Comparison of ENCODE assay signal across 19 cellular contexts in the genomic region with DNA sequence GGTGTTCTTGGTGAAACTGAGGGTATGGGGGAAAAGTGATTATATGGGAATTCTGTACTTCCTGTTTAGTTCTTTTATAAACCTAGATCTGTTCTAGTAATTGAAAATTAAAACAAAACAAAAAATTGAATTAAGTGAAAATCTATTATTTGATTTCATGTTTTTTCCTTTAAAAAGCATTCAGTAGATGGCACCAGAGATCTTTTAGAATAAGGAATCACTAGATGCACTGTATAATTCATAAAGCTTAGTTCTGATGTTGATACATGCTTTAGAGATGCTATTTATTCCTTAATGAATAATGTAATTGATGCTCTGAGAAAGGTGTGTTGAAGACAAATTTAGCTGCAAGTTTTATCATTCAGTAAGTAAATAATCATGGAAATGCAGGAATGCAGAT.
DNase-seq lines count a peak whose midpoint lies in the region; ATAC-seq, FAIRE-seq and TF ChIP-seq lines count a peak whose summit lies in the region.
"Had no signal": no experiment of that assay in that cellular context is flagged by ENCODE, and none has a peak within 500 bp of the region (broad histone marks: within the 10 kb centered on the region; RNA-seq: fewer than 3 reads in every experiment).

No MANE protein-coding gene starts in this region.

- no peak overlapping the region for H3K27ac Mint-ChIP-seq in activated naive CD4-positive, alpha-beta T cell treated with anti-CD3 and anti-CD28 coated beads, Interleukin-2, amount 10 ng/mL, durations not matched to agents 7 days and 5 days
- H3K27ac Mint-ChIP-seq: IgD-negative memory B cell had no signal

- in situ Hi-C loops in mammary epithelial cell (cut with MboI; ENCODE audit: low sequenced_read_pairs in 2 of 2): no loop called here

- no peaks in the 10 kb centered on the region for H3K9me3 ChIP-seq in osteoblast (ENCODE audit: low read depth, low read length)
- H3K9me3 ChIP-seq in mammary epithelial cell (replicated peaks; ENCODE audit: insufficient read depth, low read length): no peaks in the 10 kb centered on the region
- peaks cover 0 to 4% (median 0%) of the 10 kb centered on the region in 4 donors for H3K9me3 ChIP-seq in sigmoid colon
- H3K9me3 ChIP-seq: thoracic aorta had no signal

- FAIRE-seq in bronchial epithelial cell (lab: Jason Lieb, UNC): no peak

- H3K4me1 ChIP-seq in osteoblast (ENCODE audit: insufficient read depth, low read length) (no peaks in the 10 kb centered on the region), mammary epithelial cell (ENCODE audit: insufficient read depth, low read length) (no peaks in the 10 kb centered on the region), sigmoid colon (no peaks in the 10 kb centered on the region)
- H3K4me1 ChIP-seq: body of pancreas, esophagus squamous epithelium had no signal

- no peak for TF ChIP-seq EP300 in sigmoid colon (IDR thresholded peaks at IDR 0.05)

- H3K27me3 ChIP-seq in bronchial epithelial cell (ENCODE audit: control insufficient read depth, insufficient read depth, low read length) (no peaks in the 10 kb centered on the region), osteoblast (ENCODE audit: insufficient read depth, low read length) (no peaks in the 10 kb centered on the region), mammary epithelial cell (ENCODE audit: insufficient read depth, low read length) (no peaks in the 10 kb centered on the region), sigmoid colon (no peaks in the 10 kb centered on the region)
- H3K27me3 ChIP-seq: body of pancreas, esophagus squamous epithelium had no signal

- ATAC-seq in GM18868 (IDR thresholded peaks at IDR 0.05; ENCODE audit: unreplicated experiment): no peak
- ATAC-seq: body of pancreas had no signal

- H3K9me3 Mint-ChIP-seq in activated naive CD4-positive, alpha-beta T cell treated with anti-CD3 and anti-CD28 coated beads, Interleukin-2, amount 10 ng/mL, durations not matched to agents 7 days and 5 days: peaks cover 3% of the 10 kb centered on the region

- H4K20me1 ChIP-seq in osteoblast (ENCODE audit: insufficient read depth, low read length) (no peaks in the 10 kb centered on the region), mammary epithelial cell (ENCODE audit: insufficient read depth, low read length) (no peaks in the 10 kb centered on the region)

- H3K36me3 ChIP-seq in bronchial epithelial cell (ENCODE audit: control insufficient read depth, insufficient read depth, low read length) (no peaks in the 10 kb centered on the region), osteoblast (ENCODE audit: insufficient read depth, low read length) (no peaks in the 10 kb centered on the region), mammary epithelial cell (ENCODE audit: insufficient read depth, low read length) (no peaks in the 10 kb centered on the region), sigmoid colon (no peaks in the 10 kb centered on the region)
- H3K36me3 ChIP-seq: thoracic aorta had no signal

- intact Hi-C loops in mammary epithelial cell (cut with micrococcal nuclease) (loop anchor here (1.0 to 2.0 kb wide), 2 partner anchors 433 to 659 kb away; no protein-coding TSS in a partner anchor), sigmoid colon (cut with DNase I) (no loop called here)

- H3K4me3 ChIP-seq in bronchial epithelial cell (ENCODE audit: low read depth, low read length): no peak overlapping the region
- no peak overlapping the region for H3K4me3 ChIP-seq in osteoblast (ENCODE audit: insufficient read depth, low read length)
- no peak overlapping the region for H3K4me3 ChIP-seq in mammary epithelial cell (replicated peaks in 1 of 3; ENCODE audit: insufficient read depth in 1 of 3, low read depth in 2 of 3, low read length in 3 of 3)
- H3K4me3 ChIP-seq in sigmoid colon: no peak overlapping the region
- H3K4me3 ChIP-seq: body of pancreas, esophagus squamous epithelium, thoracic aorta had no signal

- TF ChIP-seq CTCF in bronchial epithelial cell (IDR thresholded peaks at IDR 0.05; ENCODE audit: insufficient read depth, low read length, severe bottlenecking) (no peak), osteoblast (IDR thresholded peaks at IDR 0.05; ENCODE audit: extremely low read depth, low read depth, low read length) (peak; percentile 41), mammary epithelial cell (conservative IDR thresholded peaks at IDR 0.05 in 1 of 2, IDR thresholded peaks at IDR 0.05 in 1 of 2; ENCODE audit: extremely low read depth in 1 of 2, insufficient read depth in 1 of 2, low read depth in 1 of 2, low read length in 2 of 2) (peak in 1 of 2 donors; percentile 13), sigmoid colon (IDR thresholded peaks at IDR 0.05) (no peak)

- no peak overlapping the region for H3K9ac ChIP-seq in mammary epithelial cell (ENCODE audit: insufficient read depth, low read length)

- CTCF ChIA-PET in mammary epithelial cell (lab: Charles Lee; ENCODE audit: low non-redundant PET): no interaction called here
- CTCF ChIA-PET in activated naive CD4-positive, alpha-beta T cell treated with anti-CD3 and anti-CD28 coated beads, Interleukin-2, amount 10 ng/mL, durations not matched to agents 7 days and 5 days (lab: Charles Lee): no interaction called here

- no peak overlapping the region for H3K4me3 Mint-ChIP-seq in activated naive CD4-positive, alpha-beta T cell treated with anti-CD3 and anti-CD28 coated beads, Interleukin-2, amount 10 ng/mL, durations not matched to agents 7 days and 5 days
- H3K4me3 Mint-ChIP-seq: IgD-negative memory B cell had no signal

- H3K4me2 ChIP-seq in osteoblast (ENCODE audit: insufficient read depth, low read length) (no peak overlapping the region), mammary epithelial cell (ENCODE audit: insufficient read depth, low read depth, low read length) (no peak overlapping the region)

- no TSS peak for BruUV-seq in mammary epithelial cell (replicated peaks; lab: Mats Ljungman, UMichigan)

- no peaks in the 10 kb centered on the region for H3K4me1 Mint-ChIP-seq in activated naive CD4-positive, alpha-beta T cell treated with anti-CD3 and anti-CD28 coated beads, Interleukin-2, amount 10 ng/mL, durations not matched to agents 7 days and 5 days
- H3K4me1 Mint-ChIP-seq: IgD-negative memory B cell had no signal

- H3K27ac ChIP-seq in osteoblast (ENCODE audit: low read depth, low read length) (no peak overlapping the region), mammary epithelial cell (ENCODE audit: insufficient read depth, low read depth, low read length) (no peak overlapping the region), sigmoid colon (no peak overlapping the region)
- H3K27ac ChIP-seq: body of pancreas, esophagus squamous epithelium, thoracic aorta had no signal

- H3K79me2 ChIP-seq in osteoblast (ENCODE audit: insufficient read depth, low read length): no peaks in the 10 kb centered on the region
- H3K79me2 ChIP-seq in mammary epithelial cell (ENCODE audit: insufficient read depth, low read length): no peaks in the 10 kb centered on the region

- DNase-seq in EH (ENCODE audit: low read depth): peak; percentile 4
- peak; percentile 2 for DNase-seq in NCI-H1694 (lab: John Stamatoyannopoulos, UW)
- DNase-seq in bronchial epithelial cell (ENCODE audit: low read depth): peak; percentile 7
- no peak for DNase-seq in osteoblast (ENCODE audit: insufficient read length, low spot score, missing footprints)
- DNase-seq in mammary epithelial cell: no peak
- DNase-seq in sigmoid colon: no peak
- no peak for DNase-seq in activated naive CD4-positive, alpha-beta T cell treated with anti-CD3 and anti-CD28 coated beads, Interleukin-2, amount 10 ng/mL, durations not matched to agents 7 days and 5 days
- DNase-seq: activated CD4-positive, CD25-positive, alpha-beta regulatory T cell treated with anti-CD3 and anti-CD28 coated beads, Interleukin-2, amount 50 U/mL, for 72 hours; activated gamma-delta T cell; body of pancreas; esophagus squamous epithelium; NCI-H1092 treated with DMSO at 0.1 percent for 48 hours; NK-92 treated with Interleukin-12 subunit alpha and Interleukin-12 subunit beta, amount 100 ng/mL, for 24 hours; SHP77 treated with DMSO at 0.1 percent for 48 hours; stimulated activated CD4-positive, alpha-beta T cell treated with anti-CD3 and anti-CD28 coated beads, Interleukin-4, amount 100 ng/mL, for 1 hour; stimulated activated CD8-positive, alpha-beta memory T cell treated with anti-CD3 and anti-CD28 coated beads, Interleukin-4, amount 100 ng/mL, for 48 hours had no signal

- peaks cover 8% of the 10 kb centered on the region for H3K36me3 Mint-ChIP-seq in activated naive CD4-positive, alpha-beta T cell treated with anti-CD3 and anti-CD28 coated beads, Interleukin-2, amount 10 ng/mL, durations not matched to agents 7 days and 5 days

- H2AFZ ChIP-seq in osteoblast (ENCODE audit: low read length): no peak overlapping the region
- no peak overlapping the region for H2AFZ ChIP-seq in mammary epithelial cell (ENCODE audit: low read depth, low read length)

- dilution Hi-C loops in mammary epithelial cell (cut with HindIII; ENCODE audit: low sequenced_read_pairs): no loop called here

- H3K27me3 Mint-ChIP-seq in activated naive CD4-positive, alpha-beta T cell treated with anti-CD3 and anti-CD28 coated beads, Interleukin-2, amount 10 ng/mL, durations not matched to agents 7 days and 5 days: no peaks in the 10 kb centered on the region
- H3K27me3 Mint-ChIP-seq: IgD-negative memory B cell had no signal

- TF ChIP-seq POLR2A in sigmoid colon (IDR thresholded peaks at IDR 0.05): no peak

Comparison
In these comparisons a context has a peak if more than half of its experiments do, and no peak if none do; other contexts are left out.
1. DNase-seq: peak in EH (single experiment), NCI-H1694 (single experiment) and bronchial epithelial cell (single experiment); none in osteoblast (single experiment), mammary epithelial cell (single experiment), sigmoid colon (single experiment) and activated naive CD4-positive, alpha-beta T cell treated with anti-CD3 and anti-CD28 coated beads, Interleukin-2, amount 10 ng/mL, durations not matched to agents 7 days and 5 days (single experiment).